In genomic region chrX:19758536-19758935, GRCh38 we compare ENCODE assay signal across 1 cellular context.
TF ChIP-seq lines count a peak whose summit lies in the region.

No MANE protein-coding gene starts in this region.

TF ChIP-seq in GM12878, 131 proteins besides CTCF, POLR2A, EP300 and RAD21 (continued from another document):
- TF ChIP-seq ZBTB4 (CRISPR knock-in tag; IDR thresholded peaks at IDR 0.05) (no peak), IKZF2 (IDR thresholded peaks at IDR 0.05) (peak; percentile 55 to 77; a peak in 3 of 4 replicates), HSF1 (IDR thresholded peaks at IDR 0.05; ENCODE audit: low read depth, low read length) (no peak), LARP7 (IDR thresholded peaks at IDR 0.05) (no peak), CREM (IDR thresholded peaks at IDR 0.05; ENCODE audit: low read depth) (no peak), HCFC1 (IDR thresholded peaks at IDR 0.05; ENCODE audit: low read length) (no peak), ZNF384 (IDR thresholded peaks at IDR 0.05; ENCODE audit: borderline replicate concordance, low read depth, low read length) (peak; percentile 4; the same call in 1 of the 2 replicates), SMC3 (IDR thresholded peaks at IDR 0.05; ENCODE audit: borderline replicate concordance, low read length) (no peak), TARDBP (IDR thresholded peaks at IDR 0.05; ENCODE audit: borderline replicate concordance) (no peak), ZNF217 (IDR thresholded peaks at IDR 0.05) (0 out of 2 replicates have a peak, but pooled peaks have one; percentile 19), NR2C2 (IDR thresholded peaks at IDR 0.05; ENCODE audit: borderline replicate concordance, control insufficient read depth, insufficient read length, low read depth) (no peak), TBL1XR1 (IDR thresholded peaks at IDR 0.05; ENCODE audit: low read depth, low read length) (no peak), ZSCAN29 (IDR thresholded peaks at IDR 0.05) (no peak), ZNF207 (IDR thresholded peaks at IDR 0.05; ENCODE audit: borderline replicate concordance) (no peak), BHLHE40 (IDR thresholded peaks at IDR 0.05; ENCODE audit: borderline replicate concordance in 1 of 2, low read depth in 2 of 2, low read length in 1 of 2) (peak; percentile 78 to 87), JUNB (IDR thresholded peaks at IDR 0.05) (no peak), RELB (IDR thresholded peaks at IDR 0.05; ENCODE audit: low read depth) (peak; percentile 43; the same call in 1 of the 2 replicates), MYB (IDR thresholded peaks at IDR 0.05; ENCODE audit: borderline replicate concordance, low read depth, low read length) (no peak), MLLT1 (IDR thresholded peaks at IDR 0.05) (no peak), ZBED1 (IDR thresholded peaks at IDR 0.05; ENCODE audit: borderline replicate concordance) (no peak), POU2F2 (IDR thresholded peaks at IDR 0.05; ENCODE audit: borderline replicate concordance, low read depth, low read length) (no peak), HDAC6 (IDR thresholded peaks at IDR 0.05; ENCODE audit: unreplicated experiment) (no peak), RB1 (IDR thresholded peaks at IDR 0.05; ENCODE audit: borderline replicate concordance) (no peak), SMAD5 (IDR thresholded peaks at IDR 0.05; ENCODE audit: low read depth) (no peak), KAT2A (conservative IDR thresholded peaks at IDR 0.05; ENCODE audit: control insufficient read depth, low read depth, low read length) (no peak)
